15 cellular contexts compared by ENCODE assay signal in the genomic region with DNA sequence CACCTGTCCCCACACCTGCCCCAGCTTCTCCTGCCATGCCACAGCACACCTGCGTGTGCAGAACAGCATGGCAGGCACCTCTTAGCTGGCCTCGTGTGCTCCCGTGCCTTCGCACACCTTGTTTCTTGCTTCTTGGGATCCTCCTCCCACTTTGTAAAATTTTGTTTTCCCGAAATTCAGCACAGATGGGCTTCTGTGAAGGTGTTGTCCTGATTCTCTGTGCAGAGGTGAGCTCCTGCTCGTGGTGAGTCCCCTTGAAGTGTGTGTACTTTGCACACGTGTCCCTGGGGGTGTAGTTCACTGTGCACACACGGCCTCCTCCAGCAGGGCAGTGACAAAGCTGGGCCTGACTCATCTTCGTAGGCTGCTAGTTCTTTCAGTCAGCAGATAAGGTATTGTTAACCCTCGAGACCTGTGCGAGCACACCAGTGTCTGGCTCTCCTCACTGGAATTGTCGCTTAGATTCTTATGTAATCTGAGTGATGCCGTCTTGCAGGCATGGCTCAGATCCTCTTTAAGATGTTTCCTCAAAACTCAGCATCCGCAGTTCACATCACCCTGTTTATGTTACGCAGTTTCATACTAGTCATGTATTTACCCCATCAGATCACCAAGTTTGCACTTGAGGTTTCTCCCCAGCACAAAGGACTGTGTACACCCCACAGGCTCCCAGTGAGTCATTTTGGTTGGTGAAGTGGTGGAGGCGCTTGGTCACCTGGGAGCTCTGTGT.
DNase-seq lines count a peak whose midpoint lies in the region; ATAC-seq, FAIRE-seq and TF ChIP-seq lines count a peak whose summit lies in the region.
"Had no signal": no experiment of that assay in that cellular context is flagged by ENCODE, and none has a peak within 500 bp of the region (broad histone marks: within the 10 kb centered on the region; RNA-seq: fewer than 3 reads in every experiment).

No MANE protein-coding gene starts in this region.

- H3K9ac ChIP-seq in kidney (ENCODE audit: low read length in 2 of 2) = no peak overlapping the region

- H3K4me1 Mint-ChIP-seq in activated naive CD8-positive, alpha-beta T cell treated with anti-CD3 and anti-CD28 coated beads for 36 hours = peaks cover 67% of the 10 kb centered on the region
- H3K4me1 Mint-ChIP-seq in natural killer cell = peaks cover 93 to 96% of the 10 kb centered on the region in 2 donors

- ATAC-seq in natural killer cell = peak in 2 of 3 donors; percentile 57 to 72
- no peak for ATAC-seq in GM18868 (IDR thresholded peaks at IDR 0.05; ENCODE audit: unreplicated experiment)
- no peak for ATAC-seq in GM21526 (IDR thresholded peaks at IDR 0.05; ENCODE audit: low FRiP score, unreplicated experiment)
- ATAC-seq: gastroesophageal sphincter had no signal

- no peak overlapping the region for H3K27ac ChIP-seq in kidney (ENCODE audit: low read depth in 2 of 2, low read length in 2 of 2)
- H3K27ac ChIP-seq: 22Rv1, gastroesophageal sphincter, prostate gland had no signal

- no peaks in the 10 kb centered on the region for H3K9me3 ChIP-seq in kidney (ENCODE audit: control insufficient read depth in 1 of 2, low read length in 2 of 2)
- H3K9me3 ChIP-seq: gastroesophageal sphincter, prostate gland had no signal

- H3K4me1 ChIP-seq in kidney (ENCODE audit: control insufficient read depth in 1 of 2, insufficient read depth in 1 of 2, low read depth in 1 of 2, low read length in 2 of 2) = peaks cover 0 to under 1% of the 10 kb centered on the region in 2 donors
- H3K4me1 ChIP-seq: prostate gland had no signal

- H3K27ac Mint-ChIP-seq in activated naive CD8-positive, alpha-beta T cell treated with anti-CD3 and anti-CD28 coated beads for 36 hours = peak overlapping the region; percentile 14
- H3K27ac Mint-ChIP-seq in natural killer cell = peak overlapping the region; percentile 23 to 65
- H3K27ac Mint-ChIP-seq: T-helper 1 cell treated with Interleukin-12 subunit alpha and Interleukin-12 subunit beta and Interleukin-4 antibody, amounts not matched to agents 30 μg/mL and 1 μg/mL, for 36 hours; type B pancreatic cell had no signal

- intact Hi-C loops in natural killer cell (cut with micrococcal nuclease) = no loop called here
- intact Hi-C loops in kidney (cut with DNase I) = no loop called here

- H3K4me3 ChIP-seq in kidney (ENCODE audit: low read length in 2 of 2) = no peak overlapping the region
- H3K4me3 ChIP-seq: gastroesophageal sphincter, prostate gland had no signal

- no peak for FAIRE-seq in kidney (lab: Jason Lieb, UNC)
- FAIRE-seq: colon had no signal

- no peaks in the 10 kb centered on the region for H3K27me3 Mint-ChIP-seq in activated naive CD8-positive, alpha-beta T cell treated with anti-CD3 and anti-CD28 coated beads for 36 hours
- H3K27me3 Mint-ChIP-seq in natural killer cell (ENCODE audit: low read depth in 2 of 2) = no peaks in the 10 kb centered on the region
- H3K27me3 Mint-ChIP-seq: type B pancreatic cell had no signal

- DNase-seq in DMS153 (lab: John Stamatoyannopoulos, UW) = peak; percentile 14
- no peak for DNase-seq in DMS153 treated with DMSO at 0.1 percent for 48 hours (lab: John Stamatoyannopoulos, UW; ENCODE audit: unreplicated experiment)
- peak; percentile 49 for DNase-seq in HT-29 (ENCODE audit: low spot score)
- DNase-seq in activated naive CD8-positive, alpha-beta T cell treated with anti-CD3 and anti-CD28 coated beads for 36 hours = peak; percentile 6
- DNase-seq in natural killer cell = no peak
- DNase-seq in kidney = no peak
- DNase-seq: NK-92 treated with Interleukin-12 subunit alpha and Interleukin-12 subunit beta, amount 100 ng/mL, for 24 hours had no signal

- H3K9me3 Mint-ChIP-seq in activated naive CD8-positive, alpha-beta T cell treated with anti-CD3 and anti-CD28 coated beads for 36 hours = no peaks in the 10 kb centered on the region
- H3K9me3 Mint-ChIP-seq in natural killer cell = no peaks in the 10 kb centered on the region
- H3K9me3 Mint-ChIP-seq: type B pancreatic cell had no signal

- no peaks in the 10 kb centered on the region for H3K36me3 ChIP-seq in kidney (ENCODE audit: control insufficient read depth in 1 of 2, insufficient read depth in 2 of 2, low read length in 2 of 2)
- H3K36me3 ChIP-seq: gastroesophageal sphincter, prostate gland had no signal

- H3K4me3 Mint-ChIP-seq in activated naive CD8-positive, alpha-beta T cell treated with anti-CD3 and anti-CD28 coated beads for 36 hours = no peak overlapping the region
- no peak overlapping the region for H3K4me3 Mint-ChIP-seq in natural killer cell
- H3K4me3 Mint-ChIP-seq: T-helper 1 cell treated with Interleukin-12 subunit alpha and Interleukin-12 subunit beta and Interleukin-4 antibody, amounts not matched to agents 30 μg/mL and 1 μg/mL, for 36 hours; type B pancreatic cell had no signal

- TF ChIP-seq CTCF in natural killer cell (IDR thresholded peaks at IDR 0.05) (no peak), kidney (IDR thresholded peaks at IDR 0.05; ENCODE audit: borderline replicate concordance, extremely low read depth, insufficient read depth) (no peak)

- H3K36me3 Mint-ChIP-seq in activated naive CD8-positive, alpha-beta T cell treated with anti-CD3 and anti-CD28 coated beads for 36 hours = peaks cover 21% of the 10 kb centered on the region
- no peaks in the 10 kb centered on the region for H3K36me3 Mint-ChIP-seq in natural killer cell

Comparison
In these comparisons a context has a peak if more than half of its experiments do, and no peak if none do; other contexts are left out.
1. DNase-seq: peak in DMS153 (single experiment), HT-29 (single experiment) and activated naive CD8-positive, alpha-beta T cell treated with anti-CD3 and anti-CD28 coated beads for 36 hours (single experiment); none in DMS153 treated with DMSO at 0.1 percent for 48 hours (single experiment), natural killer cell (single experiment) and kidney (single experiment).
2. ATAC-seq: peak in natural killer cell (2 of 3); none in GM18868 (single experiment) and GM21526 (single experiment).